1 cellular context compared by ENCODE assay signal in genomic region chr9:98272083-98272482, GRCh38.
TF ChIP-seq lines count a peak whose summit lies in the region.

No MANE protein-coding gene starts in this region.

TF ChIP-seq in IMR-90, 13 proteins besides CTCF, POLR2A, EP300 and RAD21:
- TF ChIP-seq, protein P1, sequence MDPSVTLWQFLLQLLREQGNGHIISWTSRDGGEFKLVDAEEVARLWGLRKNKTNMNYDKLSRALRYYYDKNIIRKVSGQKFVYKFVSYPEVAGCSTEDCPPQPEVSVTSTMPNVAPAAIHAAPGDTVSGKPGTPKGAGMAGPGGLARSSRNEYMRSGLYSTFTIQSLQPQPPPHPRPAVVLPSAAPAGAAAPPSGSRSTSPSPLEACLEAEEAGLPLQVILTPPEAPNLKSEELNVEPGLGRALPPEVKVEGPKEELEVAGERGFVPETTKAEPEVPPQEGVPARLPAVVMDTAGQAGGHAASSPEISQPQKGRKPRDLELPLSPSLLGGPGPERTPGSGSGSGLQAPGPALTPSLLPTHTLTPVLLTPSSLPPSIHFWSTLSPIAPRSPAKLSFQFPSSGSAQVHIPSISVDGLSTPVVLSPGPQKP (IDR thresholded peaks at IDR 0.05; ENCODE audit: borderline replicate concordance, low read depth, low read length): no peak
- TF ChIP-seq MXI1 (IDR thresholded peaks at IDR 0.05; ENCODE audit: borderline replicate concordance, low read depth, low read length): no peak
- no peak for TF ChIP-seq MAFK (IDR thresholded peaks at IDR 0.05; ENCODE audit: low read depth, low read length)
- no peak for TF ChIP-seq SMC3 (IDR thresholded peaks at IDR 0.05; ENCODE audit: low read depth, low read length)
- no peak for TF ChIP-seq RFX5 (IDR thresholded peaks at IDR 0.05; ENCODE audit: low read depth, low read length)
- no peak for TF ChIP-seq NFE2L2 (IDR thresholded peaks at IDR 0.05; ENCODE audit: low read depth, low read length)
- no peak for TF ChIP-seq CEBPB (IDR thresholded peaks at IDR 0.05; ENCODE audit: low read depth, low read length)
- no peak for TF ChIP-seq BHLHE40 (IDR thresholded peaks at IDR 0.05; ENCODE audit: low read depth, low read length)
- no peak for TF ChIP-seq CHD1 (IDR thresholded peaks at IDR 0.05; ENCODE audit: low read depth, low read length)
- TF ChIP-seq RCOR1 (IDR thresholded peaks at IDR 0.05; ENCODE audit: insufficient replicate concordance, low read length): no peak
- no peak for TF ChIP-seq FOS (IDR thresholded peaks at IDR 0.05; ENCODE audit: low read depth, low read length)
- no peak for TF ChIP-seq MAZ (IDR thresholded peaks at IDR 0.05; ENCODE audit: borderline replicate concordance, low read depth, low read length)
- no peak for TF ChIP-seq USF2 (IDR thresholded peaks at IDR 0.05; ENCODE audit: low read depth, low read length)
